Comparison of ENCODE assay signal across 8 cellular contexts in genomic region chrX:110412971-110413726, GRCh38. TPM values are rescaled to one million over a fixed set of nuclear protein-coding genes. Genes with fewer than 3 reads are reported as not detected.
DNase-seq lines count a peak whose midpoint lies in the region; ATAC-seq and TF ChIP-seq lines count a peak whose summit lies in the region.

No MANE protein-coding gene starts in this region.

- H3K4me1 Mint-ChIP-seq in osteocyte (ENCODE audit: unreplicated experiment): peaks cover 13% of the 10 kb centered on the region

- intact Hi-C loops in tibial artery (cut with DNase I; ENCODE audit: low total_unique reads): no loop called here

- no peaks in the 10 kb centered on the region for H4K20me1 ChIP-seq in Karpas-422 (ENCODE audit: insufficient read depth, low read depth, low read length)

- peaks cover 29% of the 10 kb centered on the region for H3K4me1 ChIP-seq in Karpas-422 (ENCODE audit: low read length)
- H3K4me1 ChIP-seq in gastroesophageal sphincter: peaks cover 0 to 6% (median 0%) of the 10 kb centered on the region in 3 donors
- H3K4me1 ChIP-seq in tibial artery: peaks cover 0 to 9% (median 0%) of the 10 kb centered on the region in 4 donors

- no peak overlapping the region for H3K9ac ChIP-seq in Karpas-422 (ENCODE audit: low read length)

- no peak for TF ChIP-seq POLR2A in gastroesophageal sphincter (IDR thresholded peaks at IDR 0.05)

- H3K36me3 Mint-ChIP-seq in osteocyte (ENCODE audit: unreplicated experiment): no peaks in the 10 kb centered on the region

- H3K27me3 Mint-ChIP-seq in osteocyte (ENCODE audit: unreplicated experiment): no peaks in the 10 kb centered on the region

- TF ChIP-seq EP300 in gastroesophageal sphincter (IDR thresholded peaks at IDR 0.05): no peak

- TF ChIP-seq CTCF in gastroesophageal sphincter (IDR thresholded peaks at IDR 0.05) (peak; percentile 47 to 86 (median 64)), osteocyte (IDR thresholded peaks at IDR 0.05) (peak; percentile 98), tibial artery (IDR thresholded peaks at IDR 0.05) (peak; percentile 60 to 79)

- H3K27ac ChIP-seq in Karpas-422 (ENCODE audit: low read length): no peak overlapping the region
- no peak overlapping the region for H3K27ac ChIP-seq in gastroesophageal sphincter
- H3K27ac ChIP-seq in tibial artery: no peak overlapping the region

- no peaks in the 10 kb centered on the region for H3K9me2 ChIP-seq in Karpas-422 (replicated peaks; ENCODE audit: insufficient read depth, low read length)

- H3K27ac Mint-ChIP-seq in osteocyte (ENCODE audit: unreplicated experiment): no peak overlapping the region

- DNase-seq in DMS 273 treated with DMSO at 0.1 percent for 48 hours (lab: John Stamatoyannopoulos, UW) (peak; percentile 63), Karpas-422 (peak; percentile 92), RPMI8226 (peak; percentile 77), osteocyte (ENCODE audit: extremely low spot score, unreplicated experiment) (peak; percentile 93), tibial artery (peak; percentile 40 to 70)
- peak; percentile 53 for DNase-seq in activated T-helper 9 cell treated with anti-CD3 and anti-CD28 coated beads, Interleukin-2, amount 50 U/mL, for 16 hours (ENCODE audit: low read depth)

- H3K79me2 ChIP-seq in Karpas-422 (ENCODE audit: low read length): no peaks in the 10 kb centered on the region

- peak; percentile 73 for ATAC-seq in GM21526 (IDR thresholded peaks at IDR 0.05; ENCODE audit: low FRiP score, unreplicated experiment)
- peak; percentile 79 for ATAC-seq in gastroesophageal sphincter

- H3K9me3 Mint-ChIP-seq in osteocyte (ENCODE audit: unreplicated experiment): no peaks in the 10 kb centered on the region

- H3K4me2 ChIP-seq in Karpas-422 (ENCODE audit: low read depth, low read length, poor library complexity, severe bottlenecking): no peak overlapping the region

- H3K27me3 ChIP-seq in Karpas-422 (ENCODE audit: low read length) (no peaks in the 10 kb centered on the region), gastroesophageal sphincter (no peaks in the 10 kb centered on the region), tibial artery (no peaks in the 10 kb centered on the region)

- no peaks in the 10 kb centered on the region for H3K36me3 ChIP-seq in Karpas-422 (ENCODE audit: insufficient read depth, low read length)
- no peaks in the 10 kb centered on the region for H3K36me3 ChIP-seq in gastroesophageal sphincter
- no peaks in the 10 kb centered on the region for H3K36me3 ChIP-seq in tibial artery

- 19 to 21% methylated on average over 11 of the region's 18 CpGs for WGBS in gastroesophageal sphincter (ENCODE audit: low coverage in 1 of 2), 2 donors

- no peak overlapping the region for H2AFZ ChIP-seq in Karpas-422 (ENCODE audit: low read length)

- no peak overlapping the region for H3K4me3 ChIP-seq in Karpas-422 (ENCODE audit: low read length)
- H3K4me3 ChIP-seq in gastroesophageal sphincter: no peak overlapping the region
- no peak overlapping the region for H3K4me3 ChIP-seq in tibial artery

- H3K9me3 ChIP-seq in Karpas-422 (ENCODE audit: low read length): no peaks in the 10 kb centered on the region
- H3K9me3 ChIP-seq in gastroesophageal sphincter: no peaks in the 10 kb centered on the region
- no peaks in the 10 kb centered on the region for H3K9me3 ChIP-seq in tibial artery

- peak overlapping the region; percentile 70 for H3K4me3 Mint-ChIP-seq in osteocyte (ENCODE audit: unreplicated experiment)

RNA-seq across cellular contexts. Expression of gene RTL9, which starts 54.5 kb away (rescaled TPM):
- 0.07 TPM in 1 of 2 replicates, not detected in the other for total RNA-seq in Karpas-422 (2014; rRNA removed; shearing (Covaris generic); ENCODE audit: low replicate concordance)
- total RNA-seq in gastroesophageal sphincter: under 1 TPM in 2 of 4 donors, not detected in 2; under 0.01 to 0.07 TPM
- total RNA-seq in osteocyte: 0.05 TPM in 1 of 2 replicates, not detected in the other
